ENCODE assay signal across 9 cellular contexts in the genomic region with DNA sequence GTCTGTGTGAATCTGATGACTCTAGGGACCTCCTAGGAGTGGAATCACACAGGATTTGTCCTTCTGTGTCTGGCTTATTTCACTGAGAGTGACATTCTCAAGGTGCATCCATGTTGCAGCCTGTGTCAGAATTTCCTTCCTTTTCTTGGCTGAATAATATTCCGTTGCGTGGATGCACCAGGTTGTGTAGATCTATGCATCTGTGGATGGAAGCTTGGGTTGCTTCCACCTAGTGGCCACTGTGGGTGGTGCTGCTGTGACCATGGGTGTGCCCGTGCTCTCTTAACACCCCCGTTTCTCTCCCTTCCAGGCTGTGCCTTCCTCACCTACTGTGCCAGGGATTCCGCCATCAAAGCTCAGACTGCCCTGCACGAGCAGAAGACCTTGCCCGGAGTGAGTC. TPM values are rescaled to one million over a fixed set of nuclear protein-coding genes. Genes with fewer than 3 reads are reported as not detected.
A peak's percentile ranks its signal among the peaks of the same experiment; 100 is the strongest.
DNase-seq lines count a peak whose midpoint lies in the region; ATAC-seq and TF ChIP-seq lines count a peak whose summit lies in the region.
"Had no signal": no experiment of that assay in that cellular context is flagged by ENCODE, and none has a peak within 500 bp of the region (broad histone marks: within the 10 kb centered on the region; RNA-seq: fewer than 3 reads in every experiment).

No MANE protein-coding gene starts in this region.

- no peak overlapping the region for H3K4me3 ChIP-seq in NB4 (ENCODE audit: low read depth, low read length)
- H3K4me3 ChIP-seq in suprapubic skin = no peak overlapping the region

- TF ChIP-seq CTCF in NB4 (IDR thresholded peaks at IDR 0.05; ENCODE audit: low read depth, low read length) (peak; percentile 48), suprapubic skin (IDR thresholded peaks at IDR 0.05) (peak in 1 of 2 donors; percentile 55)

- no peaks in the 10 kb centered on the region for H3K4me1 ChIP-seq in suprapubic skin

- 75% methylated on average over 7 of the region's 7 CpGs for WGBS in suprapubic skin

- peaks cover 7% of the 10 kb centered on the region for H3K9me3 ChIP-seq in suprapubic skin

- no peak overlapping the region for H3K27ac ChIP-seq in suprapubic skin
- H3K27ac ChIP-seq: epithelial cell of prostate had no signal

- DNase-seq in COLO829 (ENCODE audit: low spot score) (peak; percentile 33), NB4 (ENCODE audit: low read depth) (peak; percentile 37), left lobe of liver (ENCODE audit: low spot score) (no peak), suprapubic skin (ENCODE audit: low spot score in 2 of 2) (no peak), DMS79 (lab: John Stamatoyannopoulos, UW) (no peak), NCI-H187 (lab: John Stamatoyannopoulos, UW) (no peak)
- DNase-seq in activated effector memory CD4-positive, alpha-beta T cell treated with Interleukin-2 at 50 U/mL for 16 hours = peak; percentile 12

- no peak for TF ChIP-seq EP300 in suprapubic skin (IDR thresholded peaks at IDR 0.05)

- peaks cover 37% of the 10 kb centered on the region for H3K27me3 ChIP-seq in suprapubic skin

- ATAC-seq in left lobe of liver (peak; percentile 68), HG03520 (IDR thresholded peaks at IDR 0.05; ENCODE audit: unreplicated experiment) (no peak)

- no peaks in the 10 kb centered on the region for H3K36me3 ChIP-seq in suprapubic skin

- TF ChIP-seq POLR2A in NB4 (IDR thresholded peaks at IDR 0.05; ENCODE audit: extremely low read depth, insufficient read length) (no peak), suprapubic skin (IDR thresholded peaks at IDR 0.05) (no peak)

RNA-seq across cellular contexts. Expression of a gene that starts 26.2 kb away (rescaled TPM):
- total RNA-seq in left lobe of liver = 0.18 TPM
- under 1 TPM in 3 of 4 donors, not detected in 1; 0.17 to 0.87 (median 0.64) TPM for total RNA-seq in suprapubic skin

Comparison
In these comparisons a context has a peak if more than half of its experiments do, and no peak if none do; other contexts are left out.
1. DNase-seq: peak in COLO829 (single experiment), NB4 (single experiment) and activated effector memory CD4-positive, alpha-beta T cell treated with Interleukin-2 at 50 U/mL for 16 hours (single experiment); none in left lobe of liver (single experiment), suprapubic skin (0 of 2), DMS79 (single experiment) and NCI-H187 (0 of 2).